In the genomic region with DNA sequence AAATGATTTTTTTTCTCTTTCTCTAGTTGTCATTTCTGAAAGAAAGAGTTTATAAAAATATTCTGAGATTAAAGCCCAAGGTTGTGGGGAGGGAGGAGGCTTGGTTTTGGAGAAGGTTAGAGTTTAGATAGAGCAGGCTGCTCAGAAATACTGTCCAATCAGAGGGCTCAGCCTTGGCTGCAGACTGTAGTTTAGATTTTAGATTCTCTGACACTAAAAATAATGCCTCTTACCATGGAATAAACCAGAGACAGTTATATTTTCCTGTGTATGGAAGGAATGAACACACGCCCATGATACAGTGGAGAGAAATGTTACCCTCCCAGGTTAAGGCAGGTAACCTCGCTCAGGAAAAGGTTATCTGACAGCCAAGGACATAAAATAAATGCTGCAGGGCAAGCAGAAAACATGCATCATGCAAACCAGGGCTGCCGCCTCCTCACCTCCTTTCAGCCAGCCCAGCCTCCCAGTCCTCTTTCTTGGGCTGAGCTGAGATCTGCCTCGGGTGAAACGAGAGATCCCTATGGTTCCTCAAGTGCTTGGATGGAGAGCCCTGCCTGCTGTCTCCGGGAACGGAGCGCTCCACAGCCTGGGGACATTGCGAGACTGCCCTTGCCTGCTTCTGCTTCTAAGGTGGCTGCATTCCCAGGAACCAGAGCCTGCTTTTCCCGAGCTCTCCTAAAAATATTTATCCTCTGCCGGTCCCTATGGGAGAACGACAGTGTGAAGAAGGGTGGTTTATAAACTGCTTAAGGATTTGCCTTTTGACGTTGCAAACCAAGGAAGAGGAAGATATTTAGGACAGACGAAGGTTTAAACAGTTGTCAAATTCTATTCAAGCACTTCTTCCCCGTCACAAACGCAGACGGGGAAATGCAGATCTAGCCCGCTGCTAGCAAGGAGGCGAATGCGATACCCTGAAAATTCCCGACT, we compare ENCODE assay signal across 8 cellular contexts. TPM values are rescaled to one million over a fixed set of nuclear protein-coding genes. Genes with fewer than 3 reads are reported as not detected.
DNase-seq lines count a peak whose midpoint lies in the region; ATAC-seq, FAIRE-seq and TF ChIP-seq lines count a peak whose summit lies in the region.

No MANE protein-coding gene starts in this region.

- peaks cover 5% of the 10 kb centered on the region for H3K27me3 Mint-ChIP-seq in GM23338 (ENCODE audit: insufficient read depth, low read depth, poor library complexity)

- H3K27me3 ChIP-seq in GM23338 (ENCODE audit: insufficient read depth) (0 out of 2 replicates have a peak, but pooled peaks cover 7% of the 10 kb centered on the region), ascending aorta (no peaks in the 10 kb centered on the region)

- peak overlapping the region; percentile 87 for H2AFZ ChIP-seq in GM23338

- H3K4me3 ChIP-seq in GM23338 (peak overlapping the region; percentile 77), ascending aorta (peak overlapping the region; percentile 69 to 94)

- no peaks in the 10 kb centered on the region for H3K9me3 Mint-ChIP-seq in GM23338

- H4K20me1 ChIP-seq in GM23338 (replicated peaks; ENCODE audit: insufficient read depth): no peaks in the 10 kb centered on the region

- H3K4me1 ChIP-seq in GM23338 (ENCODE audit: insufficient read depth) (no peaks in the 10 kb centered on the region; the same call in 1 of the 2 replicates), ascending aorta (peaks cover 0 to 24% of the 10 kb centered on the region in 2 donors)

- peak overlapping the region; percentile 41; the same call in 1 of the 2 replicates for H3K27ac Mint-ChIP-seq in GM23338

- TF ChIP-seq CTCF in GM23338 (conservative IDR thresholded peaks at IDR 0.05; ENCODE audit: low read depth in 2 of 2) (no peak), ascending aorta (IDR thresholded peaks at IDR 0.05) (no peak)

- no peaks in the 10 kb centered on the region for H3F3A ChIP-seq in GM23338 (replicated peaks; ENCODE audit: low read depth)

- FAIRE-seq in H54 (lab: Jason Lieb, UNC): no peak

- ATAC-seq in GM23338: peak; percentile 65

- H3K79me2 ChIP-seq in GM23338 (replicated peaks; ENCODE audit: insufficient read depth): peaks cover 4% of the 10 kb centered on the region; the same call in 1 of the 2 replicates

- peak overlapping the region; percentile 97 for H3K4me3 Mint-ChIP-seq in GM23338

- H3K27ac ChIP-seq in GM23338 (ENCODE audit: low read depth): no peak overlapping the region
- H3K27ac ChIP-seq in ascending aorta: peak overlapping the region; percentile 91 to 97

- no peaks in the 10 kb centered on the region for H3K36me3 Mint-ChIP-seq in GM23338 (ENCODE audit: low read depth)

- no peaks in the 10 kb centered on the region for H3K9me2 ChIP-seq in GM23338 (ENCODE audit: insufficient read depth)

- no peaks in the 10 kb centered on the region for H3K9me3 ChIP-seq in ascending aorta

- DNase-seq in DMS79 (lab: John Stamatoyannopoulos, UW) (peak; percentile 49), GM23338 (ENCODE audit: low spot score) (peak; percentile 41), NCI-H748 treated with DMSO at 0.1 percent for 48 hours (lab: John Stamatoyannopoulos, UW) (peak; percentile 21), ascending aorta (ENCODE audit: low spot score in 2 of 2) (peak in 1 of 2 donors; percentile 75), hepatic stellate cell (ENCODE audit: low spot score) (peak; percentile 45), posterior vena cava (ENCODE audit: low spot score) (peak; percentile 82), GDM1 (lab: John Stamatoyannopoulos, UW) (no peak), H54 (ENCODE audit: insufficient read length, low spot score) (no peak)

- no peak for TF ChIP-seq POLR2A in H54 (IDR thresholded peaks at IDR 0.05; ENCODE audit: low read depth, low read length)

- peaks cover 9% of the 10 kb centered on the region; the same call in 2 of the 3 replicates for H3K4me1 Mint-ChIP-seq in GM23338

- intact Hi-C loops in ascending aorta (cut with DNase I): loop anchor here (2.0 to 10.0 kb wide), 3 partner anchors 35 to 1968 kb away; no protein-coding TSS in a partner anchor
- intact Hi-C loops in posterior vena cava (cut with DNase I): no loop called here

- H3K4me2 ChIP-seq in GM23338: peak overlapping the region; percentile 81

- H3K36me3 ChIP-seq in GM23338 (ENCODE audit: insufficient read depth) (no peaks in the 10 kb centered on the region), ascending aorta (no peaks in the 10 kb centered on the region)

TF ChIP-seq in GM23338, 12 proteins besides CTCF, POLR2A, EP300 and RAD21:
- no peak for TF ChIP-seq POLR2AphosphoS5 (IDR thresholded peaks at IDR 0.05; ENCODE audit: low read depth)
- TF ChIP-seq, protein P1, sequence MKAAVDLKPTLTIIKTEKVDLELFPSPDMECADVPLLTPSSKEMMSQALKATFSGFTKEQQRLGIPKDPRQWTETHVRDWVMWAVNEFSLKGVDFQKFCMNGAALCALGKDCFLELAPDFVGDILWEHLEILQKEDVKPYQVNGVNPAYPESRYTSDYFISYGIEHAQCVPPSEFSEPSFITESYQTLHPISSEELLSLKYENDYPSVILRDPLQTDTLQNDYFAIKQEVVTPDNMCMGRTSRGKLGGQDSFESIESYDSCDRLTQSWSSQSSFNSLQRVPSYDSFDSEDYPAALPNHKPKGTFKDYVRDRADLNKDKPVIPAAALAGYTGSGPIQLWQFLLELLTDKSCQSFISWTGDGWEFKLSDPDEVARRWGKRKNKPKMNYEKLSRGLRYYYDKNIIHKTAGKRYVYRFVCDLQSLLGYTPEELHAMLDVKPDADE (IDR thresholded peaks at IDR 0.05): no peak

RNA-seq across cellular contexts. Expression of a gene that starts 0.8 kb away (rescaled TPM):
- total RNA-seq in GM23338 (2014; rRNA removed; shearing (Covaris generic)): 4.2 and 4.9 TPM in 2 replicates
- polyA plus RNA-seq in GM23338 (2016; fragmentation: Nextera tagmentation; extraction: Ambion mirVana): 1.5 and 1.8 TPM in 2 replicates
- total RNA-seq in ascending aorta: 19.1 TPM
- 10 to 100 TPM; 10.3 to 15.6 TPM for total RNA-seq in posterior vena cava

RNA-seq across cellular contexts. Expression of a gene that starts 40.5 kb away (rescaled TPM):
- total RNA-seq in GM23338 (2014; rRNA removed; shearing (Covaris generic)): 96.9 and 102 TPM in 2 replicates
- 94.2 and 111 TPM in 2 replicates for polyA plus RNA-seq in GM23338 (2016; fragmentation: Nextera tagmentation; extraction: Ambion mirVana)
- total RNA-seq in ascending aorta (27.1 TPM), posterior vena cava (10 to 100 TPM in 1 of 2 donors, 1 to 10 TPM in 1; 7.0 to 11.4 TPM)

Comparison
In these comparisons a context has a peak if more than half of its experiments do, and no peak if none do; other contexts are left out.
1. DNase-seq: peak in DMS79 (single experiment), GM23338 (single experiment), NCI-H748 treated with DMSO at 0.1 percent for 48 hours (single experiment), hepatic stellate cell (single experiment) and posterior vena cava (single experiment); none in GDM1 (single experiment) and H54 (single experiment).